ENCODE assay signal across 9 cellular contexts in genomic region chr1:229848762-229849677, GRCh38.
A peak's percentile ranks its signal among the peaks of the same experiment; 100 is the strongest.
DNase-seq lines count a peak whose midpoint lies in the region; ATAC-seq and TF ChIP-seq lines count a peak whose summit lies in the region.
"Had no signal": no experiment of that assay in that cellular context is flagged by ENCODE, and none has a peak within 500 bp of the region (broad histone marks: within the 10 kb centered on the region; RNA-seq: fewer than 3 reads in every experiment).

No MANE protein-coding gene starts in this region.

- H3K9me3 Mint-ChIP-seq in mesothelial cell of epicardium, result no peaks in the 10 kb centered on the region
- H3K9me3 Mint-ChIP-seq: CD4-positive, CD25-positive, alpha-beta regulatory T cell had no signal

- no peak overlapping the region for H3K27ac Mint-ChIP-seq in mesothelial cell of epicardium
- H3K27ac Mint-ChIP-seq: CD4-positive, CD25-positive, alpha-beta regulatory T cell had no signal

- ATAC-seq in GM18519 (IDR thresholded peaks at IDR 0.05; ENCODE audit: low FRiP score, unreplicated experiment) (no peak), HG03442 (IDR thresholded peaks at IDR 0.05; ENCODE audit: unreplicated experiment) (no peak), HG03469 (IDR thresholded peaks at IDR 0.05; ENCODE audit: unreplicated experiment) (no peak)

- H3K4me1 Mint-ChIP-seq in mesothelial cell of epicardium, result peaks cover 6% of the 10 kb centered on the region
- H3K4me1 Mint-ChIP-seq: CD4-positive, CD25-positive, alpha-beta regulatory T cell had no signal

- no peak overlapping the region for H3K4me3 Mint-ChIP-seq in mesothelial cell of epicardium
- H3K4me3 Mint-ChIP-seq: CD4-positive, CD25-positive, alpha-beta regulatory T cell had no signal

- peaks cover 10% of the 10 kb centered on the region for H3K27me3 Mint-ChIP-seq in mesothelial cell of epicardium (ENCODE audit: low read depth)

- peak; percentile 36 for TF ChIP-seq CTCF in mesothelial cell of epicardium (IDR thresholded peaks at IDR 0.05; ENCODE audit: unreplicated experiment)

- no peaks in the 10 kb centered on the region for H3K36me3 Mint-ChIP-seq in mesothelial cell of epicardium
- H3K36me3 Mint-ChIP-seq: CD4-positive, CD25-positive, alpha-beta regulatory T cell had no signal

- DNase-seq in NCI-H2196 (lab: John Stamatoyannopoulos, UW; ENCODE audit: unreplicated experiment), result peak; percentile 14
- no peak for DNase-seq in NCI-H2196 treated with DMSO at 0.1 percent for 48 hours (lab: John Stamatoyannopoulos, UW; ENCODE audit: unreplicated experiment)
- peak; percentile 92 for DNase-seq in NCI-H1436 (lab: John Stamatoyannopoulos, UW)
- DNase-seq in amniotic epithelial cell (ENCODE audit: low read depth), result peak; percentile 33
- no peak for DNase-seq in mesothelial cell of epicardium (ENCODE audit: low spot score in 2 of 2, unreplicated experiment in 2 of 2)

Comparison
In these comparisons a context has a peak if more than half of its experiments do, and no peak if none do; other contexts are left out.
1. DNase-seq: peak in NCI-H2196 (single experiment), NCI-H1436 (single experiment) and amniotic epithelial cell (single experiment); none in NCI-H2196 treated with DMSO at 0.1 percent for 48 hours (single experiment) and mesothelial cell of epicardium (0 of 2).